ENCODE assay signal across 15 cellular contexts in the genomic region with DNA sequence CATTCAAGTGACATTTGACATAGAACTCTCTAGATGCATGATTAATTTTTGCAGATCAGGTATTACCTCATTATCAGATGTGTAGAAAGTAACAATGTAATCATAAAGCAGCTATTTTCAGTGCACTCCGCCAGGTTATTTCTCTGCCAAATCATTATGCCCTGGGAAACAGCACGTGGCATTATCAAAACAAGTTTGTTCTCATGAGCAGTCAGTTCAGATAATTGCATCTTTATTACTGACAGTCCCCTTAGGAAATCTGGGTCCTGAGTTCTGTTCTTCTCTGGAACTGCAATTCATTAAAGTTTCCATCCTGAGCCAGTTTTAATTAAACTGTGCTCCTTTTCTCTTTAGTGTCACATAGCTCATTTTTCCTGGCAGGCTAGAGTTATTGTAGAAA.
"Had no signal": no experiment of that assay in that cellular context is flagged by ENCODE, and none has a peak within 500 bp of the region (broad histone marks: within the 10 kb centered on the region; RNA-seq: fewer than 3 reads in every experiment).

No MANE protein-coding gene starts in this region.

- H3K36me3 ChIP-seq: cardiac muscle cell, colonic mucosa, lower lobe of right lung, thoracic aorta had no signal

- H3K27ac ChIP-seq: cardiac muscle cell, colonic mucosa, epithelial cell of prostate, lower lobe of right lung, thoracic aorta had no signal

- H3K27ac Mint-ChIP-seq: activated naive CD8-positive, alpha-beta T cell; activated T-cell treated with anti-CD3 and anti-CD28 coated beads, Interleukin-2, amount 50 U/mL, for 24 hours had no signal

- H3K4me3 ChIP-seq: cardiac muscle cell, colonic mucosa, lower lobe of right lung, thoracic aorta had no signal

- ATAC-seq: activated CD4-positive, CD25-positive, alpha-beta regulatory T cell treated with anti-CD3 and anti-CD28 coated beads, Interleukin-2, amount 50 U/mL, for 24 hours; left cardiac atrium; lower lobe of right lung had no signal

- H3K4me1 ChIP-seq: colonic mucosa, lower lobe of right lung had no signal

- H3K9me3 Mint-ChIP-seq: activated T-cell treated with anti-CD3 and anti-CD28 coated beads, Interleukin-2, amount 50 U/mL, for 24 hours had no signal

- H3K9me3 ChIP-seq: colonic mucosa, lower lobe of right lung, thoracic aorta had no signal

- H3K36me3 Mint-ChIP-seq: activated naive CD8-positive, alpha-beta T cell had no signal

- H3K27me3 ChIP-seq: cardiac muscle cell, colonic mucosa had no signal

- DNase-seq: activated effector memory CD4-positive, alpha-beta T cell treated with Interleukin-2 at 50 U/mL for 16 hours; activated T-cell treated with anti-CD3 and anti-CD28 coated beads, Interleukin-2, amount 50 U/mL, for 24 hours; aorta; colonic mucosa; effector memory CD4-positive, alpha-beta T cell; left cardiac atrium; lower lobe of right lung; nephron progenitor cell; stimulated activated CD4-positive, alpha-beta T cell treated with anti-CD3 and anti-CD28 coated beads, Interleukin-2, amount 100 ng/mL, for 48 hours; stimulated activated naive CD4-positive, alpha-beta T cell treated with Interleukin-2 at 50 U/mL for 16 hours had no signal

- H3K4me3 Mint-ChIP-seq: activated naive CD8-positive, alpha-beta T cell; activated T-cell treated with anti-CD3 and anti-CD28 coated beads, Interleukin-2, amount 50 U/mL, for 24 hours; nephron progenitor cell had no signal
